In genomic region chr20:64234291-64234791, GRCh38 we compare ENCODE assay signal across 1 cellular context.
TF ChIP-seq lines count a peak whose summit lies in the region.

No MANE protein-coding gene starts in this region.

TF ChIP-seq in HepG2, 621 proteins besides CTCF, POLR2A, EP300 and RAD21 (continued from another document and continues in another):
- TF ChIP-seq, protein P1, sequence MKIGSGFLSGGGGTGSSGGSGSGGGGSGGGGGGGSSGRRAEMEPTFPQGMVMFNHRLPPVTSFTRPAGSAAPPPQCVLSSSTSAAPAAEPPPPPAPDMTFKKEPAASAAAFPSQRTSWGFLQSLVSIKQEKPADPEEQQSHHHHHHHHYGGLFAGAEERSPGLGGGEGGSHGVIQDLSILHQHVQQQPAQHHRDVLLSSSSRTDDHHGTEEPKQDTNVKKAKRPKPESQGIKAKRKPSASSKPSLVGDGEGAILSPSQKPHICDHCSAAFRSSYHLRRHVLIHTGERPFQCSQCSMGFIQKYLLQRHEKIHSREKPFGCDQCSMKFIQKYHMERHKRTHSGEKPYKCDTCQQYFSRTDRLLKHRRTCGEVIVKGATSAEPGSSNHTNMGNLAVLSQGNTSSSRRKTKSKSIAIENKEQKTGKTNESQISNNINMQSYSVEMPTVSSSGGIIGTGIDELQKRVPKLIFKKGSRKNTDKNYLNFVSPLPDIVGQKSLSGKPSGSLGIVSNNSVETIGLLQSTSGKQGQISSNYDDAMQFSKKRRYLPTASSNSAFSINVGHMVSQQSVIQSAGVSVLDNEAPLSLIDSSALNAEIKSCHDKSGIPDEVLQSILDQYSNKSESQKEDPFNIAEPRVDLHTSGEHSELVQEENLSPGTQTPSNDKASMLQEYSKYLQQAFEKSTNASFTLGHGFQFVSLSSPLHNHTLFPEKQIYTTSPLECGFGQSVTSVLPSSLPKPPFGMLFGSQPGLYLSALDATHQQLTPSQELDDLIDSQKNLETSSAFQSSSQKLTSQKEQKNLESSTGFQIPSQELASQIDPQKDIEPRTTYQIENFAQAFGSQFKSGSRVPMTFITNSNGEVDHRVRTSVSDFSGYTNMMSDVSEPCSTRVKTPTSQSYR (CRISPR knock-in tag; IDR thresholded peaks at IDR 0.05; ENCODE audit: borderline replicate concordance) = no peak
- TF ChIP-seq BRD4 (CRISPR knock-in tag; IDR thresholded peaks at IDR 0.05) = no peak
- TF ChIP-seq MIER2 (CRISPR knock-in tag; IDR thresholded peaks at IDR 0.05) = no peak
- 0 out of 2 replicates have a peak, but pooled peaks have one; percentile 56 for TF ChIP-seq ZNF713 (CRISPR knock-in tag; IDR thresholded peaks at IDR 0.05)
- TF ChIP-seq, protein P2, sequence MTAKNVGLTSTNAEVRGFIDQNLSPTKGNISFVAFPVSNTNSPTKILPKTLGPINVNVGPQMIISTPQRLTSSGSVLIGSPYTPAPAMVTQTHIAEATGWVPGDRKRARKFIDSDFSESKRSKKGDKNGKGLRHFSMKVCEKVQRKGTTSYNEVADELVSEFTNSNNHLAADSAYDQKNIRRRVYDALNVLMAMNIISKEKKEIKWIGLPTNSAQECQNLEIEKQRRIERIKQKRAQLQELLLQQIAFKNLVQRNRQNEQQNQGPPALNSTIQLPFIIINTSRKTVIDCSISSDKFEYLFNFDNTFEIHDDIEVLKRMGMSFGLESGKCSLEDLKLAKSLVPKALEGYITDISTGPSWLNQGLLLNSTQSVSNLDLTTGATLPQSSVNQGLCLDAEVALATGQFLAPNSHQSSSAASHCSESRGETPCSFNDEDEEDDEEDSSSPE (CRISPR knock-in tag; IDR thresholded peaks at IDR 0.05) = no peak
- peak; percentile 69; the same call in 1 of the 2 replicates for TF ChIP-seq ZNF563 (CRISPR knock-in tag; IDR thresholded peaks at IDR 0.05)
- no peak for TF ChIP-seq CBX5 (CRISPR knock-in tag; IDR thresholded peaks at IDR 0.05; ENCODE audit: borderline replicate concordance)
- TF ChIP-seq REPIN1 (CRISPR knock-in tag; IDR thresholded peaks at IDR 0.05; ENCODE audit: borderline replicate concordance, low read depth) = peak; percentile 67
- 0 out of 2 replicates have a peak, but pooled peaks have one; percentile 42 for TF ChIP-seq ZNF782 (CRISPR knock-in tag; IDR thresholded peaks at IDR 0.05; ENCODE audit: borderline replicate concordance)
- no peak for TF ChIP-seq ZNF790 (CRISPR knock-in tag; IDR thresholded peaks at IDR 0.05; ENCODE audit: borderline replicate concordance)
- TF ChIP-seq CBFB (CRISPR knock-in tag; IDR thresholded peaks at IDR 0.05) = no peak
- TF ChIP-seq, protein P3, sequence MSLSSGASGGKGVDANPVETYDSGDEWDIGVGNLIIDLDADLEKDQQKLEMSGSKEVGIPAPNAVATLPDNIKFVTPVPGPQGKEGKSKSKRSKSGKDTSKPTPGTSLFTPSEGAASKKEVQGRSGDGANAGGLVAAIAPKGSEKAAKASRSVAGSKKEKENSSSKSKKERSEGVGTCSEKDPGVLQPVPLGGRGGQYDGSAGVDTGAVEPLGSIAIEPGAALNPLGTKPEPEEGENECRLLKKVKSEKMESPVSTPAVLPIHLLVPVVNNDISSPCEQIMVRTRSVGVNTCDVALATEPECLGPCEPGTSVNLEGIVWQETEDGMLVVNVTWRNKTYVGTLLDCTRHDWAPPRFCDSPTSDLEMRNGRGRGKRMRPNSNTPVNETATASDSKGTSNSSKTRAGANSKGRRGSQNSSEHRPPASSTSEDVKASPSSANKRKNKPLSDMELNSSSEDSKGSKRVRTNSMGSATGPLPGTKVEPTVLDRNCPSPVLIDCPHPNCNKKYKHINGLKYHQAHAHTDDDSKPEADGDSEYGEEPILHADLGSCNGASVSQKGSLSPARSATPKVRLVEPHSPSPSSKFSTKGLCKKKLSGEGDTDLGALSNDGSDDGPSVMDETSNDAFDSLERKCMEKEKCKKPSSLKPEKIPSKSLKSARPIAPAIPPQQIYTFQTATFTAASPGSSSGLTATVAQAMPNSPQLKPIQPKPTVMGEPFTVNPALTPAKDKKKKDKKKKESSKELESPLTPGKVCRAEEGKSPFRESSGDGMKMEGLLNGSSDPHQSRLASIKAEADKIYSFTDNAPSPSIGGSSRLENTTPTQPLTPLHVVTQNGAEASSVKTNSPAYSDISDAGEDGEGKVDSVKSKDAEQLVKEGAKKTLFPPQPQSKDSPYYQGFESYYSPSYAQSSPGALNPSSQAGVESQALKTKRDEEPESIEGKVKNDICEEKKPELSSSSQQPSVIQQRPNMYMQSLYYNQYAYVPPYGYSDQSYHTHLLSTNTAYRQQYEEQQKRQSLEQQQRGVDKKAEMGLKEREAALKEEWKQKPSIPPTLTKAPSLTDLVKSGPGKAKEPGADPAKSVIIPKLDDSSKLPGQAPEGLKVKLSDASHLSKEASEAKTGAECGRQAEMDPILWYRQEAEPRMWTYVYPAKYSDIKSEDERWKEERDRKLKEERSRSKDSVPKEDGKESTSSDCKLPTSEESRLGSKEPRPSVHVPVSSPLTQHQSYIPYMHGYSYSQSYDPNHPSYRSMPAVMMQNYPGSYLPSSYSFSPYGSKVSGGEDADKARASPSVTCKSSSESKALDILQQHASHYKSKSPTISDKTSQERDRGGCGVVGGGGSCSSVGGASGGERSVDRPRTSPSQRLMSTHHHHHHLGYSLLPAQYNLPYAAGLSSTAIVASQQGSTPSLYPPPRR (CRISPR knock-in tag; IDR thresholded peaks at IDR 0.05; ENCODE audit: borderline replicate concordance) = peak; percentile 83; the same call in 1 of the 2 replicates
- no peak for TF ChIP-seq ZNF781 (CRISPR knock-in tag; IDR thresholded peaks at IDR 0.05; ENCODE audit: borderline replicate concordance, not compliant biosample characterization)
- no peak for TF ChIP-seq SNAPC2 (CRISPR knock-in tag; IDR thresholded peaks at IDR 0.05)
- TF ChIP-seq ZNF644 (CRISPR knock-in tag; IDR thresholded peaks at IDR 0.05; ENCODE audit: low read depth) = no peak
- TF ChIP-seq MTA1 (CRISPR knock-in tag; IDR thresholded peaks at IDR 0.05; ENCODE audit: borderline replicate concordance) = peak; percentile 98
- TF ChIP-seq ARID4A (CRISPR knock-in tag; IDR thresholded peaks at IDR 0.05; ENCODE audit: borderline replicate concordance) = peak; percentile 13; the same call in 1 of the 2 replicates
- TF ChIP-seq HNF4A (CRISPR knock-in tag; IDR thresholded peaks at IDR 0.05) = peak; percentile 45
- 0 out of 4 replicates have a peak, but pooled peaks of 1 of the 2 experiments have one; percentile 22 for TF ChIP-seq HMGXB4 (CRISPR knock-in tag; IDR thresholded peaks at IDR 0.05; ENCODE audit: borderline replicate concordance in 1 of 2, low read depth in 1 of 2)
- TF ChIP-seq, protein P4, sequence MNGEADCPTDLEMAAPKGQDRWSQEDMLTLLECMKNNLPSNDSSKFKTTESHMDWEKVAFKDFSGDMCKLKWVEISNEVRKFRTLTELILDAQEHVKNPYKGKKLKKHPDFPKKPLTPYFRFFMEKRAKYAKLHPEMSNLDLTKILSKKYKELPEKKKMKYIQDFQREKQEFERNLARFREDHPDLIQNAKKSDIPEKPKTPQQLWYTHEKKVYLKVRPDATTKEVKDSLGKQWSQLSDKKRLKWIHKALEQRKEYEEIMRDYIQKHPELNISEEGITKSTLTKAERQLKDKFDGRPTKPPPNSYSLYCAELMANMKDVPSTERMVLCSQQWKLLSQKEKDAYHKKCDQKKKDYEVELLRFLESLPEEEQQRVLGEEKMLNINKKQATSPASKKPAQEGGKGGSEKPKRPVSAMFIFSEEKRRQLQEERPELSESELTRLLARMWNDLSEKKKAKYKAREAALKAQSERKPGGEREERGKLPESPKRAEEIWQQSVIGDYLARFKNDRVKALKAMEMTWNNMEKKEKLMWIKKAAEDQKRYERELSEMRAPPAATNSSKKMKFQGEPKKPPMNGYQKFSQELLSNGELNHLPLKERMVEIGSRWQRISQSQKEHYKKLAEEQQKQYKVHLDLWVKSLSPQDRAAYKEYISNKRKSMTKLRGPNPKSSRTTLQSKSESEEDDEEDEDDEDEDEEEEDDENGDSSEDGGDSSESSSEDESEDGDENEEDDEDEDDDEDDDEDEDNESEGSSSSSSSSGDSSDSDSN (CRISPR knock-in tag; IDR thresholded peaks at IDR 0.05) = peak; percentile 84
- TF ChIP-seq, protein P5, sequence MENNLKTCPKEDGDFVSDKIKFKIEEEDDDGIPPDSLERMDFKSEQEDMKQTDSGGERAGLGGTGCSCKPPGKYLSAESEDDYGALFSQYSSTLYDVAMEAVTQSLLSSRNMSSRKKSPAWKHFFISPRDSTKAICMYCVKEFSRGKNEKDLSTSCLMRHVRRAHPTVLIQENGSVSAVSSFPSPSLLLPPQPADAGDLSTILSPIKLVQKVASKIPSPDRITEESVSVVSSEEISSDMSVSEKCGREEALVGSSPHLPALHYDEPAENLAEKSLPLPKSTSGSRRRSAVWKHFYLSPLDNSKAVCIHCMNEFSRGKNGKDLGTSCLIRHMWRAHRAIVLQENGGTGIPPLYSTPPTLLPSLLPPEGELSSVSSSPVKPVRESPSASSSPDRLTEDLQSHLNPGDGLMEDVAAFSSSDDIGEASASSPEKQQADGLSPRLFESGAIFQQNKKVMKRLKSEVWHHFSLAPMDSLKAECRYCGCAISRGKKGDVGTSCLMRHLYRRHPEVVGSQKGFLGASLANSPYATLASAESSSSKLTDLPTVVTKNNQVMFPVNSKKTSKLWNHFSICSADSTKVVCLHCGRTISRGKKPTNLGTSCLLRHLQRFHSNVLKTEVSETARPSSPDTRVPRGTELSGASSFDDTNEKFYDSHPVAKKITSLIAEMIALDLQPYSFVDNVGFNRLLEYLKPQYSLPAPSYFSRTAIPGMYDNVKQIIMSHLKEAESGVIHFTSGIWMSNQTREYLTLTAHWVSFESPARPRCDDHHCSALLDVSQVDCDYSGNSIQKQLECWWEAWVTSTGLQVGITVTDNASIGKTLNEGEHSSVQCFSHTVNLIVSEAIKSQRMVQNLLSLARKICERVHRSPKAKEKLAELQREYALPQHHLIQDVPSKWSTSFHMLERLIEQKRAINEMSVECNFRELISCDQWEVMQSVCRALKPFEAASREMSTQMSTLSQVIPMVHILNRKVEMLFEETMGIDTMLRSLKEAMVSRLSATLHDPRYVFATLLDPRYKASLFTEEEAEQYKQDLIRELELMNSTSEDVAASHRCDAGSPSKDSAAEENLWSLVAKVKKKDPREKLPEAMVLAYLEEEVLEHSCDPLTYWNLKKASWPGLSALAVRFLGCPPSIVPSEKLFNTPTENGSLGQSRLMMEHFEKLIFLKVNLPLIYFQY (CRISPR knock-in tag; IDR thresholded peaks at IDR 0.05; ENCODE audit: borderline replicate concordance) = no peak
- no peak for TF ChIP-seq U2AF2 (IDR thresholded peaks at IDR 0.05; ENCODE audit: low read depth, low read length)
- TF ChIP-seq ZSCAN22 (CRISPR knock-in tag; IDR thresholded peaks at IDR 0.05) = no peak
- 0 out of 2 replicates have a peak, but pooled peaks have one; percentile 36 for TF ChIP-seq ZNF138 (CRISPR knock-in tag; IDR thresholded peaks at IDR 0.05; ENCODE audit: low read depth)
- TF ChIP-seq DDIT3 (CRISPR knock-in tag; IDR thresholded peaks at IDR 0.05) = no peak
- TF ChIP-seq, protein P6, sequence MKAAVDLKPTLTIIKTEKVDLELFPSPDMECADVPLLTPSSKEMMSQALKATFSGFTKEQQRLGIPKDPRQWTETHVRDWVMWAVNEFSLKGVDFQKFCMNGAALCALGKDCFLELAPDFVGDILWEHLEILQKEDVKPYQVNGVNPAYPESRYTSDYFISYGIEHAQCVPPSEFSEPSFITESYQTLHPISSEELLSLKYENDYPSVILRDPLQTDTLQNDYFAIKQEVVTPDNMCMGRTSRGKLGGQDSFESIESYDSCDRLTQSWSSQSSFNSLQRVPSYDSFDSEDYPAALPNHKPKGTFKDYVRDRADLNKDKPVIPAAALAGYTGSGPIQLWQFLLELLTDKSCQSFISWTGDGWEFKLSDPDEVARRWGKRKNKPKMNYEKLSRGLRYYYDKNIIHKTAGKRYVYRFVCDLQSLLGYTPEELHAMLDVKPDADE (CRISPR knock-in tag; IDR thresholded peaks at IDR 0.05) = no peak
- TF ChIP-seq ZNF747 (CRISPR knock-in tag; IDR thresholded peaks at IDR 0.05; ENCODE audit: borderline replicate concordance) = 0 out of 2 replicates have a peak, but pooled peaks have one; percentile 43
- no peak for TF ChIP-seq RBM39 (IDR thresholded peaks at IDR 0.05; ENCODE audit: low read depth, low read length, poor library complexity, severe bottlenecking)
